21 cellular contexts compared by ENCODE assay signal in genomic region chr5:84729326-84729725, GRCh38.
DNase-seq lines count a peak whose midpoint lies in the region; ATAC-seq, FAIRE-seq and TF ChIP-seq lines count a peak whose summit lies in the region.
"Had no signal": no experiment of that assay in that cellular context is flagged by ENCODE, and none has a peak within 500 bp of the region (broad histone marks: within the 10 kb centered on the region; RNA-seq: fewer than 3 reads in every experiment).

No MANE protein-coding gene starts in this region.

- no peak overlapping the region for H3K4me2 ChIP-seq in mammary epithelial cell (ENCODE audit: insufficient read depth, low read depth, low read length)

- H3K36me3 ChIP-seq in mammary epithelial cell (ENCODE audit: insufficient read depth, low read length), result no peaks in the 10 kb centered on the region
- H3K36me3 ChIP-seq: right atrium auricular region had no signal

- H3K9me3 Mint-ChIP-seq in MCF 10A (ENCODE audit: unreplicated experiment) (no peaks in the 10 kb centered on the region), WTC11 (no peaks in the 10 kb centered on the region)
- H3K9me3 Mint-ChIP-seq: activated naive CD8-positive, alpha-beta T cell treated with anti-CD3 and anti-CD28 coated beads for 36 hours; nephron had no signal

- FAIRE-seq in urothelium cell line (lab: Jason Lieb, UNC), result no peak
- FAIRE-seq: colon had no signal

- no peak overlapping the region for H3K27ac ChIP-seq in mammary epithelial cell (ENCODE audit: insufficient read depth, low read depth, low read length)
- H3K27ac ChIP-seq: right atrium auricular region had no signal

- no peaks in the 10 kb centered on the region for H3K27me3 ChIP-seq in mammary epithelial cell (ENCODE audit: insufficient read depth, low read length)
- H3K27me3 ChIP-seq: right atrium auricular region had no signal

- dilution Hi-C loops in mammary epithelial cell (cut with HindIII; ENCODE audit: low sequenced_read_pairs), result no loop called here

- DNase-seq in mammary epithelial cell, result peak; percentile 29
- no peak for DNase-seq in MCF 10A (ENCODE audit: unreplicated experiment)
- DNase-seq in astrocyte of the spinal cord (ENCODE audit: low read depth, low spot score), result peak; percentile 76
- peak; percentile 54 for DNase-seq in iris pigment epithelial cell (ENCODE audit: low read depth)
- DNase-seq in urothelium cell line (ENCODE audit: low spot score), result peak; percentile 17
- no peak for DNase-seq in activated CD4-positive, alpha-beta T cell treated with anti-CD3 and anti-CD28 coated beads, Interleukin-2, amount 50 U/mL, for 1 hour
- DNase-seq in WTC11 (ENCODE audit: low spot score), result no peak
- DNase-seq: activated CD4-positive, alpha-beta T cell treated with anti-CD3 and anti-CD28 coated beads, Interleukin-2, amount 50 U/mL, for 4 hours; activated naive CD8-positive, alpha-beta T cell treated with anti-CD3 and anti-CD28 coated beads for 36 hours; activated T-cell treated with anti-CD3 and anti-CD28 coated beads, Interleukin-2, amount 50 U/mL, for 24 hours; GDM1; left ventricle myocardium superior; NCI-H2081 treated with DMSO at 0.1 percent for 48 hours; NCI-H69; SIG-M5; T1000 had no signal

- no peaks in the 10 kb centered on the region for H3K27me3 Mint-ChIP-seq in MCF 10A (ENCODE audit: insufficient read depth, unreplicated experiment)
- no peaks in the 10 kb centered on the region for H3K27me3 Mint-ChIP-seq in WTC11 (ENCODE audit: low read depth)
- H3K27me3 Mint-ChIP-seq: activated naive CD8-positive, alpha-beta T cell treated with anti-CD3 and anti-CD28 coated beads for 36 hours; activated T-cell treated with anti-CD3 and anti-CD28 coated beads, Interleukin-2, amount 50 U/mL, for 24 hours had no signal

- H3K9me3 ChIP-seq in mammary epithelial cell (replicated peaks; ENCODE audit: insufficient read depth, low read length), result no peaks in the 10 kb centered on the region
- H3K9me3 ChIP-seq: right atrium auricular region had no signal

- H3K27ac Mint-ChIP-seq in MCF 10A (ENCODE audit: low read depth, unreplicated experiment), result no peak overlapping the region
- no peak overlapping the region for H3K27ac Mint-ChIP-seq in WTC11
- H3K27ac Mint-ChIP-seq: activated naive CD8-positive, alpha-beta T cell treated with anti-CD3 and anti-CD28 coated beads for 36 hours; activated T-cell treated with anti-CD3 and anti-CD28 coated beads, Interleukin-2, amount 50 U/mL, for 24 hours; nephron had no signal

- no peak overlapping the region for H3K9ac ChIP-seq in mammary epithelial cell (ENCODE audit: insufficient read depth, low read length)

- H4K20me1 ChIP-seq in mammary epithelial cell (ENCODE audit: insufficient read depth, low read length), result no peaks in the 10 kb centered on the region

- CTCF ChIA-PET in mammary epithelial cell (lab: Charles Lee; ENCODE audit: low non-redundant PET) (no interaction called here), MCF 10A (lab: Yijun Ruan, JAX) (no interaction called here), WTC11 (lab: Charles Lee) (no interaction called here)

- H3K4me3 ChIP-seq in mammary epithelial cell (replicated peaks in 1 of 3; ENCODE audit: insufficient read depth in 1 of 3, low read depth in 2 of 3, low read length in 3 of 3) (no peak overlapping the region), astrocyte of the spinal cord (ENCODE audit: low read depth, low read length) (no peak overlapping the region)
- H3K4me3 ChIP-seq: right atrium auricular region had no signal

- no peak for TF ChIP-seq CTCF in mammary epithelial cell (conservative IDR thresholded peaks at IDR 0.05 in 1 of 2, IDR thresholded peaks at IDR 0.05 in 1 of 2; ENCODE audit: extremely low read depth in 1 of 2, insufficient read depth in 1 of 2, low read depth in 1 of 2, low read length in 2 of 2)
- TF ChIP-seq CTCF in MCF 10A (IDR thresholded peaks at IDR 0.05; ENCODE audit: unreplicated experiment), result no peak
- TF ChIP-seq CTCF in astrocyte of the spinal cord (IDR thresholded peaks at IDR 0.05; ENCODE audit: low read depth, low read length), result no peak
- TF ChIP-seq CTCF in WTC11 (IDR thresholded peaks at IDR 0.05), result no peak

- 84% methylated on average over 5 of the region's 5 CpGs for WGBS in mammary epithelial cell (ENCODE audit: low coverage, missing lambda C conversion rate)

- no peaks in the 10 kb centered on the region for H3K79me2 ChIP-seq in mammary epithelial cell (ENCODE audit: insufficient read depth, low read length)

- BruUV-seq in mammary epithelial cell (replicated peaks; lab: Mats Ljungman, UMichigan) (no TSS peak), MCF 10A (replicated peaks; lab: Mats Ljungman, UMichigan) (no TSS peak)

- in situ Hi-C loops in mammary epithelial cell (cut with MboI; ENCODE audit: low sequenced_read_pairs in 2 of 2), result no loop called here
- in situ Hi-C loops in astrocyte of the spinal cord (cut with HindIII; ENCODE audit: low sequenced_read_pairs), result no loop called here

- H3K4me1 ChIP-seq in mammary epithelial cell (ENCODE audit: insufficient read depth, low read length), result peaks cover 14% of the 10 kb centered on the region
- H3K4me1 ChIP-seq: right atrium auricular region had no signal

- H3K4me3 Mint-ChIP-seq in MCF 10A (ENCODE audit: unreplicated experiment) (no peak overlapping the region), WTC11 (no peak overlapping the region)
- H3K4me3 Mint-ChIP-seq: activated naive CD8-positive, alpha-beta T cell treated with anti-CD3 and anti-CD28 coated beads for 36 hours; activated T-cell treated with anti-CD3 and anti-CD28 coated beads, Interleukin-2, amount 50 U/mL, for 24 hours; nephron had no signal

- intact Hi-C loops in mammary epithelial cell (cut with micrococcal nuclease) (no loop called here), MCF 10A (cut with micrococcal nuclease) (no loop called here)

- H2AFZ ChIP-seq in mammary epithelial cell (ENCODE audit: low read depth, low read length), result no peak overlapping the region

- POLR2A ChIA-PET in MCF 10A (lab: Yijun Ruan, JAX) (no interaction called here), WTC11 (lab: Charles Lee) (no interaction called here)

- H3K36me3 Mint-ChIP-seq in MCF 10A (ENCODE audit: insufficient read depth, unreplicated experiment) (peaks cover 6% of the 10 kb centered on the region), WTC11 (no peaks in the 10 kb centered on the region)
- H3K36me3 Mint-ChIP-seq: activated naive CD8-positive, alpha-beta T cell treated with anti-CD3 and anti-CD28 coated beads for 36 hours had no signal

- ATAC-seq in WTC11, result no peak
- no peak for ATAC-seq in HG03025 (IDR thresholded peaks at IDR 0.05; ENCODE audit: low FRiP score, unreplicated experiment)
- ATAC-seq: esophagus mucosa, left ventricle myocardium superior had no signal

- H3K4me1 Mint-ChIP-seq in MCF 10A (ENCODE audit: insufficient read depth, unreplicated experiment) (no peaks in the 10 kb centered on the region), WTC11 (peaks cover 3% of the 10 kb centered on the region; the same call in 1 of the 2 replicates)
- H3K4me1 Mint-ChIP-seq: activated naive CD8-positive, alpha-beta T cell treated with anti-CD3 and anti-CD28 coated beads for 36 hours; nephron had no signal

TF ChIP-seq in WTC11, 78 proteins besides CTCF, POLR2A, EP300 and RAD21:
- TF ChIP-seq ZBTB43 (CRISPR knock-in tag; IDR thresholded peaks at IDR 0.05), result no peak

Comparison
In these comparisons a context has a peak if more than half of its experiments do, and no peak if none do; other contexts are left out.
1. DNase-seq: peak in mammary epithelial cell (single experiment), astrocyte of the spinal cord (single experiment), iris pigment epithelial cell (single experiment) and urothelium cell line (single experiment); none in MCF 10A (single experiment), activated CD4-positive, alpha-beta T cell treated with anti-CD3 and anti-CD28 coated beads, Interleukin-2, amount 50 U/mL, for 1 hour (single experiment) and WTC11 (single experiment).